Comparison of ENCODE assay signal across 14 cellular contexts in genomic region chr3:109563149-109563548, GRCh38.
A peak's percentile ranks its signal among the peaks of the same experiment; 100 is the strongest.
DNase-seq lines count a peak whose midpoint lies in the region; ATAC-seq and TF ChIP-seq lines count a peak whose summit lies in the region.
"Had no signal": no experiment of that assay in that cellular context is flagged by ENCODE, and none has a peak within 500 bp of the region (broad histone marks: within the 10 kb centered on the region; RNA-seq: fewer than 3 reads in every experiment).

No MANE protein-coding gene starts in this region.

- peaks cover 18% of the 10 kb centered on the region for H3K9me3 Mint-ChIP-seq in activated CD4-positive, alpha-beta T cell treated with anti-CD3 and anti-CD28 coated beads, Interleukin-2, amount 10 ng/mL, durations not matched to agents 7 days and 5 days
- peaks cover 5% of the 10 kb centered on the region for H3K9me3 Mint-ChIP-seq in activated naive CD4-positive, alpha-beta T cell treated with anti-CD3 and anti-CD28 coated beads, Interleukin-2, amount 50 U/mL, for 24 hours

- H3K27ac Mint-ChIP-seq in activated CD4-positive, alpha-beta T cell treated with anti-CD3 and anti-CD28 coated beads, Interleukin-2, amount 10 ng/mL, durations not matched to agents 7 days and 5 days = peak overlapping the region; percentile 76
- H3K27ac Mint-ChIP-seq in activated naive CD4-positive, alpha-beta T cell treated with anti-CD3 and anti-CD28 coated beads, Interleukin-2, amount 50 U/mL, for 24 hours = peak overlapping the region; percentile 20

- CTCF ChIA-PET in activated CD4-positive, alpha-beta T cell treated with anti-CD3 and anti-CD28 coated beads, Interleukin-2, amount 10 ng/mL, durations not matched to agents 7 days and 5 days (lab: Charles Lee) = no interaction called here

- H3K4me3 Mint-ChIP-seq in activated CD4-positive, alpha-beta T cell treated with anti-CD3 and anti-CD28 coated beads, Interleukin-2, amount 10 ng/mL, durations not matched to agents 7 days and 5 days = peak overlapping the region; percentile 23
- peak overlapping the region; percentile 4 for H3K4me3 Mint-ChIP-seq in activated naive CD4-positive, alpha-beta T cell treated with anti-CD3 and anti-CD28 coated beads, Interleukin-2, amount 50 U/mL, for 24 hours

- H3K4me1 Mint-ChIP-seq in activated CD4-positive, alpha-beta T cell treated with anti-CD3 and anti-CD28 coated beads, Interleukin-2, amount 10 ng/mL, durations not matched to agents 7 days and 5 days = peaks cover 11% of the 10 kb centered on the region
- peaks cover 19% of the 10 kb centered on the region for H3K4me1 Mint-ChIP-seq in activated naive CD4-positive, alpha-beta T cell treated with anti-CD3 and anti-CD28 coated beads, Interleukin-2, amount 50 U/mL, for 24 hours

- DNase-seq in SKM-1 (lab: John Stamatoyannopoulos, UW; ENCODE audit: unreplicated experiment) = peak; percentile 3
- DNase-seq in SKM-1 treated with dmso at 0.1 percent for 144 hours (lab: John Stamatoyannopoulos, UW; ENCODE audit: unreplicated experiment) = no peak
- DNase-seq in activated CD4-positive, alpha-beta T cell treated with anti-CD3 and anti-CD28 coated beads, Interleukin-2, amount 10 ng/mL, durations not matched to agents 7 days and 5 days = peak; percentile 70
- peak; percentile 1 to 17 for DNase-seq in stimulated activated CD8-positive, alpha-beta memory T cell treated with anti-CD3 and anti-CD28 coated beads, Interleukin-7, amount 100 ng/mL, for 4 hours (ENCODE audit: low read depth in 2 of 2)
- DNase-seq in retina = no peak
- no peak for DNase-seq in NCI-H446 (lab: John Stamatoyannopoulos, UW)
- DNase-seq: 8988T, body of pancreas, DMS 273 treated with DMSO at 0.1 percent for 48 hours, NCI-H1930, upper lobe of right lung had no signal

- ATAC-seq in SK-N-SH treated with all-trans-retinoic acid at 6 μM for 48 hours = no peak
- ATAC-seq: body of pancreas, K562, upper lobe of right lung had no signal

- POLR2A ChIA-PET in activated CD4-positive, alpha-beta T cell treated with anti-CD3 and anti-CD28 coated beads, Interleukin-2, amount 10 ng/mL, durations not matched to agents 7 days and 5 days (lab: Charles Lee) = no interaction called here

- no peaks in the 10 kb centered on the region for H3K36me3 Mint-ChIP-seq in activated CD4-positive, alpha-beta T cell treated with anti-CD3 and anti-CD28 coated beads, Interleukin-2, amount 10 ng/mL, durations not matched to agents 7 days and 5 days (ENCODE audit: low read depth)
- no peaks in the 10 kb centered on the region for H3K36me3 Mint-ChIP-seq in activated naive CD4-positive, alpha-beta T cell treated with anti-CD3 and anti-CD28 coated beads, Interleukin-2, amount 50 U/mL, for 24 hours

- no peaks in the 10 kb centered on the region for H3K27me3 Mint-ChIP-seq in activated CD4-positive, alpha-beta T cell treated with anti-CD3 and anti-CD28 coated beads, Interleukin-2, amount 10 ng/mL, durations not matched to agents 7 days and 5 days
- H3K27me3 Mint-ChIP-seq in activated naive CD4-positive, alpha-beta T cell treated with anti-CD3 and anti-CD28 coated beads, Interleukin-2, amount 50 U/mL, for 24 hours = peaks cover 6% of the 10 kb centered on the region

TF ChIP-seq in SK-N-SH treated with all-trans-retinoic acid at 6 μM for 48 hours, 23 proteins besides CTCF, POLR2A, EP300 and RAD21:
- TF ChIP-seq OSR1 (CRISPR knock-in tag; IDR thresholded peaks at IDR 0.05) (no peak), ZNF565 (CRISPR knock-in tag; conservative IDR thresholded peaks at IDR 0.05; ENCODE audit: low read depth) (no peak), POU6F1 (CRISPR knock-in tag; IDR thresholded peaks at IDR 0.05; ENCODE audit: borderline replicate concordance, low read depth) (no peak), CSDC2 (CRISPR knock-in tag; IDR thresholded peaks at IDR 0.05) (no peak), ARNTL (CRISPR knock-in tag; IDR thresholded peaks at IDR 0.05; ENCODE audit: borderline replicate concordance, low read depth) (no peak), ZNF70 (CRISPR knock-in tag; IDR thresholded peaks at IDR 0.05) (no peak), CSRNP3 (CRISPR knock-in tag; IDR thresholded peaks at IDR 0.05) (no peak), BACH2 (CRISPR knock-in tag; IDR thresholded peaks at IDR 0.05; ENCODE audit: borderline replicate concordance) (no peak), PPARA (CRISPR knock-in tag; IDR thresholded peaks at IDR 0.05; ENCODE audit: borderline replicate concordance) (no peak), ZFP30 (CRISPR knock-in tag; IDR thresholded peaks at IDR 0.05) (no peak), TCF4 (CRISPR knock-in tag; IDR thresholded peaks at IDR 0.05; ENCODE audit: borderline replicate concordance) (no peak), ZFP3 (CRISPR knock-in tag; IDR thresholded peaks at IDR 0.05) (no peak), ISL1 (CRISPR knock-in tag; IDR thresholded peaks at IDR 0.05) (no peak), RARB (CRISPR knock-in tag; IDR thresholded peaks at IDR 0.05) (no peak), ZNF8 (CRISPR knock-in tag; IDR thresholded peaks at IDR 0.05) (no peak), TOX (CRISPR knock-in tag; IDR thresholded peaks at IDR 0.05; ENCODE audit: borderline replicate concordance) (no peak), TSHZ2 (CRISPR knock-in tag; IDR thresholded peaks at IDR 0.05) (no peak), CREB5 (CRISPR knock-in tag; IDR thresholded peaks at IDR 0.05; ENCODE audit: low read depth) (no peak), ESRRG (CRISPR knock-in tag; IDR thresholded peaks at IDR 0.05) (no peak), SNAI2 (CRISPR knock-in tag; IDR thresholded peaks at IDR 0.05) (no peak)

Comparison
In these comparisons a context has a peak if more than half of its experiments do, and no peak if none do; other contexts are left out.
1. DNase-seq: peak in SKM-1 (single experiment), activated CD4-positive, alpha-beta T cell treated with anti-CD3 and anti-CD28 coated beads, Interleukin-2, amount 10 ng/mL, durations not matched to agents 7 days and 5 days (single experiment) and stimulated activated CD8-positive, alpha-beta memory T cell treated with anti-CD3 and anti-CD28 coated beads, Interleukin-7, amount 100 ng/mL, for 4 hours (2 of 2); none in SKM-1 treated with dmso at 0.1 percent for 144 hours (single experiment), retina (single experiment) and NCI-H446 (0 of 2).